In genomic region chr22:38017939-38018885, GRCh38 we compare ENCODE assay signal across 27 cellular contexts. TPM values are rescaled to one million over a fixed set of nuclear protein-coding genes. Genes with fewer than 3 reads are reported as not detected.
DNase-seq lines count a peak whose midpoint lies in the region; ATAC-seq and TF ChIP-seq lines count a peak whose summit lies in the region.
"Had no signal": no experiment of that assay in that cellular context is flagged by ENCODE, and none has a peak within 500 bp of the region (broad histone marks: within the 10 kb centered on the region; RNA-seq: fewer than 3 reads in every experiment).

No MANE protein-coding gene starts in this region.

- no peaks in the 10 kb centered on the region for H3K9me3 Mint-ChIP-seq in endothelial cell (ENCODE audit: unreplicated experiment)
- H3K9me3 Mint-ChIP-seq: activated CD4-positive, alpha-beta memory T cell treated with anti-CD3 and anti-CD28 coated beads for 36 hours; type B pancreatic cell; WTC11 had no signal

- H3K27ac Mint-ChIP-seq in endothelial cell (ENCODE audit: unreplicated experiment), result peak overlapping the region; percentile 52
- H3K27ac Mint-ChIP-seq: activated CD4-positive, alpha-beta memory T cell treated with anti-CD3 and anti-CD28 coated beads for 36 hours; endodermal cell; type B pancreatic cell; WTC11 had no signal

- TF ChIP-seq POLR2A in heart left ventricle (IDR thresholded peaks at IDR 0.05), result no peak
- no peak for TF ChIP-seq POLR2A in vagina (IDR thresholded peaks at IDR 0.05)

- no peak overlapping the region for H3K4me3 ChIP-seq in heart left ventricle
- no peak overlapping the region for H3K4me3 ChIP-seq in osteoblast (ENCODE audit: insufficient read depth, low read length)
- no peak overlapping the region for H3K4me3 ChIP-seq in vagina
- H3K4me3 ChIP-seq in PC-9, result no peak overlapping the region
- H3K4me3 ChIP-seq: A549, HAP-1, Peyer's patch, SK-N-MC had no signal

- peaks cover 0 to 24% (median 18%) of the 10 kb centered on the region in 12 donors for H3K4me1 ChIP-seq in heart left ventricle
- peaks cover 7% of the 10 kb centered on the region for H3K4me1 ChIP-seq in osteoblast (ENCODE audit: insufficient read depth, low read length)
- H3K4me1 ChIP-seq in vagina, result peaks cover 35% of the 10 kb centered on the region
- H3K4me1 ChIP-seq in PC-9 (replicated peaks; ENCODE audit: insufficient read depth), result no peaks in the 10 kb centered on the region
- H3K4me1 ChIP-seq: A549, HAP-1 had no signal

- no peaks in the 10 kb centered on the region for H3K4me1 Mint-ChIP-seq in endothelial cell (ENCODE audit: unreplicated experiment)
- H3K4me1 Mint-ChIP-seq: endodermal cell had no signal

- CTCF ChIA-PET in PC-9 (lab: Charles Lee), result interaction anchor here (0.7 kb wide), 1 partner anchor 175 kb away, joined by 3 read pairs; no protein-coding TSS in a partner anchor

- H3K4me2 ChIP-seq in osteoblast (ENCODE audit: insufficient read depth, low read length) (no peak overlapping the region), PC-9 (no peak overlapping the region)
- H3K4me2 ChIP-seq: A549 had no signal

- no peak for DNase-seq in heart left ventricle
- no peak for DNase-seq in cardiac septum (ENCODE audit: low spot score)
- no peak for DNase-seq in endothelial cell (ENCODE audit: low spot score)
- peak; percentile 60 for DNase-seq in osteoblast (ENCODE audit: insufficient read length, low spot score, missing footprints)
- DNase-seq in vagina (ENCODE audit: extremely low spot score in 2 of 2), result no peak
- DNase-seq in AML-193 (lab: John Stamatoyannopoulos, UW), result no peak
- DNase-seq in PC-9, result no peak
- no peak for DNase-seq in dedifferentiated amniotic fluid mesenchymal stem cell (ENCODE audit: extremely low spot score)
- DNase-seq: activated CD4-positive, alpha-beta memory T cell treated with anti-CD3 and anti-CD28 coated beads for 36 hours; activated gamma-delta T cell; activated T-cell treated with anti-CD3 and anti-CD28 coated beads for 4 hours; endodermal cell; NCI-H1105 treated with DMSO at 0.1 percent for 48 hours; NCI-H2081 treated with DMSO at 0.1 percent for 48 hours; NCI-H446 treated with DMSO at 0.1 percent for 48 hours had no signal

- H3K9me2 ChIP-seq in PC-9 (ENCODE audit: insufficient read depth), result no peaks in the 10 kb centered on the region

- H3K4me3 Mint-ChIP-seq in endothelial cell (ENCODE audit: unreplicated experiment), result no peak overlapping the region
- H3K4me3 Mint-ChIP-seq: activated CD4-positive, alpha-beta memory T cell treated with anti-CD3 and anti-CD28 coated beads for 36 hours; endodermal cell; type B pancreatic cell; WTC11 had no signal

- H4K20me1 ChIP-seq in osteoblast (ENCODE audit: insufficient read depth, low read length), result no peaks in the 10 kb centered on the region
- no peaks in the 10 kb centered on the region for H4K20me1 ChIP-seq in PC-9 (ENCODE audit: insufficient read depth)

- TF ChIP-seq CTCF in heart left ventricle (IDR thresholded peaks at IDR 0.05) (no peak), endothelial cell (IDR thresholded peaks at IDR 0.05; ENCODE audit: unreplicated experiment) (no peak), osteoblast (IDR thresholded peaks at IDR 0.05; ENCODE audit: extremely low read depth, low read depth, low read length) (no peak), vagina (IDR thresholded peaks at IDR 0.05) (no peak), PC-9 (conservative IDR thresholded peaks at IDR 0.05) (no peak)

- no peaks in the 10 kb centered on the region for H3K27me3 ChIP-seq in heart left ventricle
- peaks cover 5% of the 10 kb centered on the region for H3K27me3 ChIP-seq in osteoblast (ENCODE audit: insufficient read depth, low read length)
- no peaks in the 10 kb centered on the region for H3K27me3 ChIP-seq in vagina
- H3K27me3 ChIP-seq in PC-9 (ENCODE audit: insufficient read depth, low read depth), result no peaks in the 10 kb centered on the region
- H3K27me3 ChIP-seq: Peyer's patch had no signal

- intact Hi-C loops in heart left ventricle (cut with DNase I), result no loop called here
- intact Hi-C loops in cardiac septum (cut with DNase I), result no loop called here
- intact Hi-C loops in vagina (cut with DNase I), result no loop called here
- intact Hi-C loops in PC-9 (cut with micrococcal nuclease; ENCODE audit: unreplicated experiment), result no loop called here

- no peaks in the 10 kb centered on the region for H3F3A ChIP-seq in PC-9 (ENCODE audit: insufficient read depth, low read depth)

- ATAC-seq in heart left ventricle, result no peak

- 90 to 94% (median 93%) methylated on average over 10 to 12 of the region's 12 CpGs for WGBS in heart left ventricle, 4 donors

- H3K36me3 ChIP-seq in heart left ventricle (no peaks in the 10 kb centered on the region), osteoblast (ENCODE audit: insufficient read depth, low read length) (no peaks in the 10 kb centered on the region), vagina (no peaks in the 10 kb centered on the region), PC-9 (ENCODE audit: low read depth) (no peaks in the 10 kb centered on the region)
- H3K36me3 ChIP-seq: HAP-1, Peyer's patch had no signal

- peaks cover 0 to 7% (median 0%) of the 10 kb centered on the region in 12 donors for H3K9me3 ChIP-seq in heart left ventricle
- no peaks in the 10 kb centered on the region for H3K9me3 ChIP-seq in osteoblast (ENCODE audit: low read depth, low read length)
- H3K9me3 ChIP-seq in vagina, result no peaks in the 10 kb centered on the region
- no peaks in the 10 kb centered on the region; the same call in 1 of the 2 replicates for H3K9me3 ChIP-seq in PC-9 (ENCODE audit: insufficient read depth, low read depth)
- H3K9me3 ChIP-seq: A549, HAP-1, Peyer's patch had no signal

- no TSS peak for BruUV-seq in PC-9 (replicated peaks; lab: Mats Ljungman, UMichigan)

- H3K36me3 Mint-ChIP-seq in endothelial cell (ENCODE audit: low read depth, unreplicated experiment), result peaks cover 3% of the 10 kb centered on the region
- H3K36me3 Mint-ChIP-seq: activated CD4-positive, alpha-beta memory T cell treated with anti-CD3 and anti-CD28 coated beads for 36 hours; type B pancreatic cell; WTC11 had no signal

- POLR2A ChIA-PET in PC-9 (lab: Charles Lee; ENCODE audit: unreplicated experiment), result interaction anchor here (0.6 kb wide), 1 partner anchor 25 kb away, joined by 3 read pairs; no protein-coding TSS in a partner anchor

- H3K79me2 ChIP-seq in osteoblast (ENCODE audit: insufficient read depth, low read length) (no peaks in the 10 kb centered on the region), PC-9 (ENCODE audit: low read depth) (no peaks in the 10 kb centered on the region)

- H3K27me3 Mint-ChIP-seq in endothelial cell (ENCODE audit: unreplicated experiment), result peaks cover 5% of the 10 kb centered on the region
- H3K27me3 Mint-ChIP-seq: activated CD4-positive, alpha-beta memory T cell treated with anti-CD3 and anti-CD28 coated beads for 36 hours; type B pancreatic cell had no signal

- H3K27ac ChIP-seq in heart left ventricle, result peak overlapping the region in 8 of 12 donors; percentile 24 to 78 (median 54)
- no peak overlapping the region for H3K27ac ChIP-seq in osteoblast (ENCODE audit: low read depth, low read length)
- peak overlapping the region; percentile 83 for H3K27ac ChIP-seq in vagina
- no peak overlapping the region for H3K27ac ChIP-seq in PC-9
- H3K27ac ChIP-seq: A549, SK-N-MC had no signal

- no peak overlapping the region for H2AFZ ChIP-seq in osteoblast (ENCODE audit: low read length)
- H2AFZ ChIP-seq in PC-9, result no peak overlapping the region

RNA-seq across cellular contexts. Expression of gene SOX10, which starts 33.9 kb away (rescaled TPM):
- total RNA-seq in heart left ventricle (1 to 10 TPM in 5 of 9 donors, under 1 TPM in 4; 0.43 to 7.6 (median 1.1) TPM), cardiac septum (0.62 TPM), endothelial cell (ENCODE audit: unreplicated experiment) (0.08 TPM), osteoblast (not detected in 2 replicates), vagina (3.2 TPM), PC-9 (2021) (not detected in 2 replicates)
- 1 to 10 TPM in 1 of 2 donors, under 1 TPM in 1; 0.82 to 1.8 TPM for polyA plus RNA-seq in heart left ventricle
- total RNA-seq: activated CD4-positive, alpha-beta memory T cell treated with anti-CD3 and anti-CD28 coated beads for 36 hours; Calu3; fibroblast of lung; LHCN-M2; mononuclear cell; T-helper 2 cell treated with Interferon-gamma antibody and Interleukin-4, amounts not matched to agents 100 ng/mL and 5 ng/mL, for 36 hours had no signal
- polyA plus RNA-seq: A549, BJ, fibroblast of lung had no signal

RNA-seq across cellular contexts. Expression of gene PICK1, which starts 39.0 kb away (rescaled TPM):
- 10 to 100 TPM; 18.8 to 39.5 (median 22.2) TPM for total RNA-seq in heart left ventricle
- polyA plus RNA-seq in heart left ventricle, result 10 to 100 TPM; 26.5 to 41.5 TPM
- total RNA-seq in cardiac septum, result 19.1 TPM
- 24.1 TPM for total RNA-seq in endothelial cell (ENCODE audit: unreplicated experiment)
- 14.4 and 15.6 TPM in 2 replicates for total RNA-seq in osteoblast
- total RNA-seq in vagina, result 21.1 TPM
- total RNA-seq in PC-9 (2021), result 52.0 and 55.9 TPM in 2 replicates

Comparison
In these comparisons a context has a peak if more than half of its experiments do, and no peak if none do; other contexts are left out.
1. H3K27ac ChIP-seq: peak in heart left ventricle (8 of 12) and vagina (single experiment); none in osteoblast (single experiment) and PC-9 (single experiment).